In the genomic region with DNA sequence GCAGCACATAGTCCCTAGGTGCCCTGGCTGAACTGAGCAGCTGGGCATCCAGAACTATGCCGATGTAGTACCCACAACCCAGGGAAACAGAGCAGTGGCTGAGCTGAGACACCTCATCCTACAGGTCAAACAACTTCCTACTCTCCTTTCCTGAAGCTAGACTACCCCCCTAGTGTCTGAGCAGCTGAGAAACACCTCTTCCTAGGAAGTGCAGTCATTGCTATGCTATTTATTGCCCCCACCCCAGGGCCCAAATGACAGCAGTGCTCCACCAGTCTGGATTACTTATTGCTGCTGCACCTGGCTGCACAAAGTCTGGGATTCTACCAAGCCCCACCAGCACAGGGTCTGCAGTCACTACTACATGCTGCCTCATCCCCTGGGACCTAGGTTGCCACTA, we compare ENCODE assay signal across 1 cellular context.
TF ChIP-seq lines count a peak whose summit lies in the region.

No MANE protein-coding gene starts in this region.

TF ChIP-seq in Ishikawa, 13 proteins besides CTCF, POLR2A, EP300 and RAD21 (continued from another document):
- TF ChIP-seq TCF12 (IDR thresholded peaks at IDR 0.05; ENCODE audit: low read depth) (no peak), TAF1 (IDR thresholded peaks at IDR 0.05; ENCODE audit: low read depth) (no peak), TEAD4 (IDR thresholded peaks at IDR 0.05) (no peak), CEBPB (IDR thresholded peaks at IDR 0.05) (no peak), CREB1 (IDR thresholded peaks at IDR 0.05; ENCODE audit: low read depth) (no peak)
- TF ChIP-seq, protein P1, sequence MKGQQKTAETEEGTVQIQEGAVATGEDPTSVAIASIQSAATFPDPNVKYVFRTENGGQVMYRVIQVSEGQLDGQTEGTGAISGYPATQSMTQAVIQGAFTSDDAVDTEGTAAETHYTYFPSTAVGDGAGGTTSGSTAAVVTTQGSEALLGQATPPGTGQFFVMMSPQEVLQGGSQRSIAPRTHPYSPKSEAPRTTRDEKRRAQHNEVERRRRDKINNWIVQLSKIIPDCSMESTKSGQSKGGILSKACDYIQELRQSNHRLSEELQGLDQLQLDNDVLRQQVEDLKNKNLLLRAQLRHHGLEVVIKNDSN (IDR thresholded peaks at IDR 0.05) = no peak
- TF ChIP-seq, protein P2, sequence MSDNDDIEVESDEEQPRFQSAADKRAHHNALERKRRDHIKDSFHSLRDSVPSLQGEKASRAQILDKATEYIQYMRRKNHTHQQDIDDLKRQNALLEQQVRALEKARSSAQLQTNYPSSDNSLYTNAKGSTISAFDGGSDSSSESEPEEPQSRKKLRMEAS (IDR thresholded peaks at IDR 0.05) = no peak
- TF ChIP-seq, protein P3, sequence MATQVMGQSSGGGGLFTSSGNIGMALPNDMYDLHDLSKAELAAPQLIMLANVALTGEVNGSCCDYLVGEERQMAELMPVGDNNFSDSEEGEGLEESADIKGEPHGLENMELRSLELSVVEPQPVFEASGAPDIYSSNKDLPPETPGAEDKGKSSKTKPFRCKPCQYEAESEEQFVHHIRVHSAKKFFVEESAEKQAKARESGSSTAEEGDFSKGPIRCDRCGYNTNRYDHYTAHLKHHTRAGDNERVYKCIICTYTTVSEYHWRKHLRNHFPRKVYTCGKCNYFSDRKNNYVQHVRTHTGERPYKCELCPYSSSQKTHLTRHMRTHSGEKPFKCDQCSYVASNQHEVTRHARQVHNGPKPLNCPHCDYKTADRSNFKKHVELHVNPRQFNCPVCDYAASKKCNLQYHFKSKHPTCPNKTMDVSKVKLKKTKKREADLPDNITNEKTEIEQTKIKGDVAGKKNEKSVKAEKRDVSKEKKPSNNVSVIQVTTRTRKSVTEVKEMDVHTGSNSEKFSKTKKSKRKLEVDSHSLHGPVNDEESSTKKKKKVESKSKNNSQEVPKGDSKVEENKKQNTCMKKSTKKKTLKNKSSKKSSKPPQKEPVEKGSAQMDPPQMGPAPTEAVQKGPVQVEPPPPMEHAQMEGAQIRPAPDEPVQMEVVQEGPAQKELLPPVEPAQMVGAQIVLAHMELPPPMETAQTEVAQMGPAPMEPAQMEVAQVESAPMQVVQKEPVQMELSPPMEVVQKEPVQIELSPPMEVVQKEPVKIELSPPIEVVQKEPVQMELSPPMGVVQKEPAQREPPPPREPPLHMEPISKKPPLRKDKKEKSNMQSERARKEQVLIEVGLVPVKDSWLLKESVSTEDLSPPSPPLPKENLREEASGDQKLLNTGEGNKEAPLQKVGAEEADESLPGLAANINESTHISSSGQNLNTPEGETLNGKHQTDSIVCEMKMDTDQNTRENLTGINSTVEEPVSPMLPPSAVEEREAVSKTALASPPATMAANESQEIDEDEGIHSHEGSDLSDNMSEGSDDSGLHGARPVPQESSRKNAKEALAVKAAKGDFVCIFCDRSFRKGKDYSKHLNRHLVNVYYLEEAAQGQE (IDR thresholded peaks at IDR 0.05; ENCODE audit: low read depth) = no peak
